8 cellular contexts compared by ENCODE assay signal in genomic region chr5:179549973-179550510, GRCh38. TPM values are rescaled to one million over a fixed set of nuclear protein-coding genes. Genes with fewer than 3 reads are reported as not detected.
DNase-seq lines count a peak whose midpoint lies in the region; ATAC-seq, FAIRE-seq and TF ChIP-seq lines count a peak whose summit lies in the region.

No MANE protein-coding gene starts in this region.

- H3K9me2 ChIP-seq in OCI-LY1 (ENCODE audit: low read depth, low read length) = no peaks in the 10 kb centered on the region

- no peaks in the 10 kb centered on the region for H4K20me1 ChIP-seq in OCI-LY1 (ENCODE audit: insufficient read depth, low read length)

- H3K36me3 ChIP-seq in OCI-LY1 (ENCODE audit: insufficient read depth, low read length) (peaks cover 6% of the 10 kb centered on the region), ascending aorta (no peaks in the 10 kb centered on the region), iPS-15b (ENCODE audit: control insufficient read depth, insufficient read depth, low read length) (no peaks in the 10 kb centered on the region), small intestine (ENCODE audit: control insufficient read depth in 2 of 2, insufficient read depth in 2 of 2, low read length in 2 of 2) (no peaks in the 10 kb centered on the region)

- 2 to 3% (median 3%) methylated on average over 26 of the region's 26 CpGs for WGBS in small intestine, 3 donors

- no peaks in the 10 kb centered on the region for H3K9me3 ChIP-seq in OCI-LY1 (ENCODE audit: low read length)
- no peaks in the 10 kb centered on the region for H3K9me3 ChIP-seq in ascending aorta
- H3K9me3 ChIP-seq in iPS-15b (ENCODE audit: control insufficient read depth, insufficient read depth, low read length) = no peaks in the 10 kb centered on the region
- no peaks in the 10 kb centered on the region for H3K9me3 ChIP-seq in small intestine (ENCODE audit: control insufficient read depth, low read depth)

- TF ChIP-seq CTCF in OCI-LY1 (IDR thresholded peaks at IDR 0.05; ENCODE audit: low read length) (no peak), ascending aorta (IDR thresholded peaks at IDR 0.05) (no peak)

- no peak overlapping the region for H2AFZ ChIP-seq in OCI-LY1 (ENCODE audit: low read length)

- H3K9ac ChIP-seq in OCI-LY1 (ENCODE audit: low read length) = peak overlapping the region; percentile 78
- peak overlapping the region; percentile 83 for H3K9ac ChIP-seq in iPS-15b (ENCODE audit: low read depth, low read length)

- H3K4me2 ChIP-seq in OCI-LY1 (ENCODE audit: low read length) = peak overlapping the region; percentile 62

- H3K79me2 ChIP-seq in OCI-LY1 (ENCODE audit: insufficient read depth, low read length) = peaks cover 12% of the 10 kb centered on the region

- FAIRE-seq in small intestine (lab: Jason Lieb, UNC) = no peak

- peak; percentile 43 for DNase-seq in NCI-H2227 (lab: John Stamatoyannopoulos, UW; ENCODE audit: unreplicated experiment)
- no peak for DNase-seq in NCI-H2227 treated with DMSO at 0.1 percent for 48 hours (lab: John Stamatoyannopoulos, UW)
- DNase-seq in ascending aorta (ENCODE audit: low spot score in 2 of 2) = peak in 1 of 2 donors; percentile 88
- DNase-seq in small intestine = no peak
- DNase-seq in NCI-H1436 treated with DMSO at 0.1 percent for 48 hours (lab: John Stamatoyannopoulos, UW) = no peak

- H3K4me3 ChIP-seq in OCI-LY1 (ENCODE audit: low read depth, low read length, poor library complexity, severe bottlenecking) = peak overlapping the region; percentile 73
- peak overlapping the region; percentile 84 to 95 for H3K4me3 ChIP-seq in ascending aorta
- H3K4me3 ChIP-seq in iPS-15b (ENCODE audit: low read depth, low read length) = peak overlapping the region; percentile 97
- H3K4me3 ChIP-seq in small intestine (ENCODE audit: low read depth in 1 of 2, low read length in 2 of 2) = peak overlapping the region; percentile 84 to 96

- H3K4me1 ChIP-seq in OCI-LY1 (ENCODE audit: insufficient read depth, low read length, severe bottlenecking) = peaks cover 30% of the 10 kb centered on the region
- H3K4me1 ChIP-seq in ascending aorta = peaks cover 6 to 19% of the 10 kb centered on the region in 2 donors
- H3K4me1 ChIP-seq in iPS-15b (ENCODE audit: control insufficient read depth, insufficient read depth, low read length) = peaks cover 11% of the 10 kb centered on the region
- peaks cover 2 to 10% of the 10 kb centered on the region in 2 donors for H3K4me1 ChIP-seq in small intestine (ENCODE audit: control insufficient read depth in 2 of 2, insufficient read depth in 1 of 2, low read depth in 1 of 2, low read length in 1 of 2)

- peak; percentile 21 for ATAC-seq in HG02943 (IDR thresholded peaks at IDR 0.05; ENCODE audit: low read depth, unreplicated experiment)

- H3F3A ChIP-seq in OCI-LY1 (ENCODE audit: insufficient read depth, low read length) = no peaks in the 10 kb centered on the region

- intact Hi-C loops in ascending aorta (cut with DNase I) = loop anchor here (1.0 to 10.0 kb wide), 7 partner anchors 145 to 945 kb away; partner anchors contain the start of genes CANX, CLK4, CNOT6 and MAML1

- H3K27ac ChIP-seq in OCI-LY1 (ENCODE audit: low read depth, low read length, poor library complexity, severe bottlenecking) (peak overlapping the region; percentile 92), ascending aorta (peak overlapping the region; percentile 92 to 98), small intestine (ENCODE audit: low read depth in 1 of 2, low read length in 1 of 2) (peak overlapping the region; percentile 88 to 95)

- H3K27me3 ChIP-seq in OCI-LY1 (ENCODE audit: insufficient read depth, low read length) (no peaks in the 10 kb centered on the region), ascending aorta (no peaks in the 10 kb centered on the region), iPS-15b (ENCODE audit: control insufficient read depth, insufficient read depth, low read length) (no peaks in the 10 kb centered on the region), small intestine (ENCODE audit: control insufficient read depth in 2 of 2, insufficient read depth in 2 of 2, low read length in 2 of 2) (no peaks in the 10 kb centered on the region)

RNA-seq across cellular contexts. Expression of gene RUFY1, which starts 0.3 kb away (rescaled TPM):
- total RNA-seq in ascending aorta = 12.2 TPM
- 10 to 100 TPM; 28.8 to 37.6 (median 28.9) TPM for polyA plus RNA-seq in small intestine
